ENCODE assay signal across 12 cellular contexts in the genomic region with DNA sequence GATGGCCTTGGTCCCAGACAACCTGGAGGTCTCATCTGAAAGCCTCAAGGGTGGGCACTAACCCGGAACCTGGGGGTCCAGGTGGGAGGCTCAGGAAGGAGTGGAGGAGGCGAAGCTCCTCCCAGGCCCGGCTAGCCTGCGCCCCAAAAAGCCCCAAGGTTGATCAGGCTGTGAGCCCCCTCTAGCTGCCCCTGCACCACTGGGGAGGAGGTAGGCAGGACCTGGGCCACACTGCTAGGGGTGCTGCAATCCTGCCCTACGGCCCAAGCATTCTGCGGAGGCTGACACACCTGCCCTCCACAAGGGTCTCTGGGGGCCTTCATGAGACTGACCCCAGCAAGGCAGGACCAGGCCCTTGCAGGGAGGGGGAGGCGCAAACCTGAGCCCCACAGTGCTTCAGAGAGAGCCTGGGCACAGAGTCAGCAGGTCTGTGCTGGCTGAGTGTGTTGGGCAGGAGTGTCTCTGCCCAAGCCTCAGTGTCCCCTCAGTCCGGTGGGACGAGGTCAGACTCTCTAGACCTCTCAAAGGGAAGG.
"Had no signal": no experiment of that assay in that cellular context is flagged by ENCODE, and none has a peak within 500 bp of the region (broad histone marks: within the 10 kb centered on the region; RNA-seq: fewer than 3 reads in every experiment).

No MANE protein-coding gene starts in this region.

- DNase-seq: activated CD4-positive, alpha-beta memory T cell treated with anti-CD3 and anti-CD28 coated beads for 36 hours; activated effector memory CD4-positive, alpha-beta T cell treated with anti-CD3 and anti-CD28 coated beads, Interleukin-2, amount 50 U/mL, for 16 hours; activated T-cell treated with anti-CD3 and anti-CD28 coated beads, Interleukin-2, amount 50 U/mL, for 4 hours; glutamatergic neuron; stimulated activated CD4-positive, alpha-beta T cell treated with anti-CD3 and anti-CD28 coated beads, Interleukin-2, amount 100 ng/mL, for 48 hours; T1000 had no signal

- H3K4me3 ChIP-seq: breast epithelium, prostate gland, thyroid gland had no signal

- ATAC-seq: activated T-cell treated with anti-CD3 and anti-CD28 coated beads, Interleukin-2, amount 50 U/mL, for 4 hours had no signal

- H3K9me3 ChIP-seq: breast epithelium, neutrophil, prostate gland, thyroid gland had no signal

- H3K27ac Mint-ChIP-seq: activated CD4-positive, alpha-beta memory T cell treated with anti-CD3 and anti-CD28 coated beads for 36 hours; activated naive CD8-positive, alpha-beta T cell; memory B cell had no signal

- H3K4me3 Mint-ChIP-seq: activated CD4-positive, alpha-beta memory T cell treated with anti-CD3 and anti-CD28 coated beads for 36 hours; activated naive CD8-positive, alpha-beta T cell; activated T-cell treated with anti-CD3 and anti-CD28 coated beads, Interleukin-2, amount 50 U/mL, for 4 hours; memory B cell had no signal

- H3K27me3 ChIP-seq: breast epithelium, neutrophil, thyroid gland had no signal

- H3K36me3 Mint-ChIP-seq: activated CD4-positive, alpha-beta memory T cell treated with anti-CD3 and anti-CD28 coated beads for 36 hours; activated naive CD8-positive, alpha-beta T cell; memory B cell had no signal

- H3K36me3 ChIP-seq: breast epithelium, neutrophil, prostate gland, thyroid gland had no signal

- H3K27ac ChIP-seq: breast epithelium, neutrophil, prostate gland, thyroid gland had no signal

- H3K9me3 Mint-ChIP-seq: activated CD4-positive, alpha-beta memory T cell treated with anti-CD3 and anti-CD28 coated beads for 36 hours; activated T-cell treated with anti-CD3 and anti-CD28 coated beads, Interleukin-2, amount 50 U/mL, for 4 hours; memory B cell had no signal

- H3K27me3 Mint-ChIP-seq: activated CD4-positive, alpha-beta memory T cell treated with anti-CD3 and anti-CD28 coated beads for 36 hours; activated naive CD8-positive, alpha-beta T cell had no signal
